22 cellular contexts compared by ENCODE assay signal in genomic region chr10:132641401-132641800, GRCh38.
"Had no signal": no experiment of that assay in that cellular context is flagged by ENCODE, and none has a peak within 500 bp of the region (broad histone marks: within the 10 kb centered on the region; RNA-seq: fewer than 3 reads in every experiment).

No MANE protein-coding gene starts in this region.

- H3K36me3 ChIP-seq: neural progenitor cell, prostate gland, suprapubic skin had no signal

- H3K27me3 ChIP-seq: body of pancreas, neural progenitor cell, suprapubic skin had no signal

- DNase-seq: activated CD4-positive, alpha-beta memory T cell treated with anti-CD3 and anti-CD28 coated beads for 36 hours; activated CD4-positive, alpha-beta T cell treated with anti-CD3 and anti-CD28 coated beads for 4 hours; activated gamma-delta T cell treated with Interleukin-2 at 50 U/mL for 16 hours; activated T-cell treated with anti-CD3 and anti-CD28 coated beads for 4 hours; amygdala; central memory CD4-positive, alpha-beta T cell; midbrain; stimulated activated CD4-positive, alpha-beta T cell treated with anti-CD3 and anti-CD28 coated beads, Interleukin-15, amount 100 ng/mL, for 24 hours; stimulated activated CD4-positive, alpha-beta T cell treated with anti-CD3 and anti-CD28 coated beads, Interleukin-2, amount 100 ng/mL, for 48 hours; SW 1271; T-helper 2 cell; trophoblast cell had no signal

- H3K27me3 Mint-ChIP-seq: activated CD4-positive, alpha-beta memory T cell treated with anti-CD3 and anti-CD28 coated beads for 36 hours; activated naive CD8-positive, alpha-beta T cell; stimulated activated naive CD8-positive, alpha-beta T cell treated with anti-CD3 and anti-CD28 coated beads, Interleukin-15, Interleukin-2, amounts not matched to agents 100 ng/mL and 50 ng/mL, for 24 hours had no signal

- H3K36me3 Mint-ChIP-seq: activated CD4-positive, alpha-beta memory T cell treated with anti-CD3 and anti-CD28 coated beads for 36 hours; activated naive CD8-positive, alpha-beta T cell; WTC11 had no signal

- H3K4me3 ChIP-seq: body of pancreas, lung, neural progenitor cell, prostate gland, skin epidermis, suprapubic skin had no signal

- H3K4me3 Mint-ChIP-seq: activated CD4-positive, alpha-beta memory T cell treated with anti-CD3 and anti-CD28 coated beads for 36 hours; activated naive CD8-positive, alpha-beta T cell; activated T-helper 1 cell treated with anti-CD3 and anti-CD28 coated beads, Interleukin-12 subunit alpha, Interleukin-12 subunit beta, Interleukin-2, Interleukin-4 antibody, amounts not matched to agents 30 ng/mL and 10 ng/mL and 1 ng/mL, durations not matched to agents 14 hours and 24 hours and 36 hours; neural progenitor cell; stimulated activated naive CD8-positive, alpha-beta T cell treated with anti-CD3 and anti-CD28 coated beads, Interleukin-15, Interleukin-2, amounts not matched to agents 100 ng/mL and 50 ng/mL, for 24 hours; WTC11 had no signal

- H3K27ac ChIP-seq: body of pancreas, neural progenitor cell, prostate gland, skin epidermis, suprapubic skin had no signal

- H3K4me2 ChIP-seq: neural progenitor cell had no signal

- H3K9me3 Mint-ChIP-seq: activated CD4-positive, alpha-beta memory T cell treated with anti-CD3 and anti-CD28 coated beads for 36 hours; activated T-helper 1 cell treated with anti-CD3 and anti-CD28 coated beads, Interleukin-12 subunit alpha, Interleukin-12 subunit beta, Interleukin-2, Interleukin-4 antibody, amounts not matched to agents 30 ng/mL and 10 ng/mL and 1 ng/mL, durations not matched to agents 14 hours and 24 hours and 36 hours; stimulated activated naive CD8-positive, alpha-beta T cell treated with anti-CD3 and anti-CD28 coated beads, Interleukin-15, Interleukin-2, amounts not matched to agents 100 ng/mL and 50 ng/mL, for 24 hours had no signal

- H3K4me1 ChIP-seq: neural progenitor cell, prostate gland had no signal

- H3K27ac Mint-ChIP-seq: activated CD4-positive, alpha-beta memory T cell treated with anti-CD3 and anti-CD28 coated beads for 36 hours; activated naive CD8-positive, alpha-beta T cell; activated T-helper 1 cell treated with anti-CD3 and anti-CD28 coated beads, Interleukin-12 subunit alpha, Interleukin-12 subunit beta, Interleukin-2, Interleukin-4 antibody, amounts not matched to agents 30 ng/mL and 10 ng/mL and 1 ng/mL, durations not matched to agents 14 hours and 24 hours and 36 hours; neural progenitor cell; stimulated activated naive CD8-positive, alpha-beta T cell treated with anti-CD3 and anti-CD28 coated beads, Interleukin-15, Interleukin-2, amounts not matched to agents 100 ng/mL and 50 ng/mL, for 24 hours; WTC11 had no signal

- H3K9me3 ChIP-seq: body of pancreas, prostate gland, suprapubic skin had no signal

- H2AFZ ChIP-seq: neural progenitor cell had no signal

- H3K9ac ChIP-seq: neural progenitor cell had no signal
